12 cellular contexts compared by ENCODE assay signal in genomic region chr3:194322701-194323174, GRCh38. TPM values are rescaled to one million over a fixed set of nuclear protein-coding genes. Genes with fewer than 3 reads are reported as not detected.
DNase-seq lines count a peak whose midpoint lies in the region; ATAC-seq and TF ChIP-seq lines count a peak whose summit lies in the region.
"Had no signal": no experiment of that assay in that cellular context is flagged by ENCODE, and none has a peak within 500 bp of the region (broad histone marks: within the 10 kb centered on the region; RNA-seq: fewer than 3 reads in every experiment).

No MANE protein-coding gene starts in this region.

- H3K9me3 ChIP-seq in DND-41 (ENCODE audit: insufficient read depth, low read length, severe bottlenecking): peaks cover 10% of the 10 kb centered on the region
- H3K9me3 ChIP-seq: neutrophil had no signal

- H4K20me1 ChIP-seq in DND-41 (ENCODE audit: insufficient read depth, low read length): peaks cover 3% of the 10 kb centered on the region

- no peaks in the 10 kb centered on the region for H3K27me3 ChIP-seq in DND-41 (ENCODE audit: insufficient read depth, low read length, poor library complexity)

- no peak for TF ChIP-seq CTCF in DND-41 (IDR thresholded peaks at IDR 0.05; ENCODE audit: borderline replicate concordance, extremely low read depth, low read length, poor library complexity, severe bottlenecking)

- H3K4me3 ChIP-seq in DND-41 (ENCODE audit: low read depth in 1 of 2, low read length in 2 of 2): no peak overlapping the region
- H3K4me3 ChIP-seq: SK-N-MC, tibial artery had no signal

- H3K4me2 ChIP-seq in DND-41 (ENCODE audit: insufficient read depth, low read length): no peak overlapping the region

- H3K79me2 ChIP-seq in DND-41 (ENCODE audit: insufficient read depth, low read length): no peaks in the 10 kb centered on the region

- DNase-seq in A172 (ENCODE audit: low spot score) (peak; percentile 98), DND-41 (no peak), SW480 (ENCODE audit: low spot score) (peak; percentile 97), iris pigment epithelial cell (ENCODE audit: low read depth) (peak; percentile 68), inferior parietal cortex (ENCODE audit: extremely low spot score) (no peak), Right ventricle myocardium inferior (ENCODE audit: missing footprints) (no peak), pons (ENCODE audit: low spot score) (no peak)
- DNase-seq: cortex of kidney, tibial artery had no signal

- ATAC-seq in DND-41 (ENCODE audit: insufficient read depth, low read depth) (peak; percentile 20; the same call in 1 of the 3 replicates), HG03135 (IDR thresholded peaks at IDR 0.05; ENCODE audit: unreplicated experiment) (no peak), Right ventricle myocardium inferior (no peak)

- H3K27ac ChIP-seq in DND-41 (ENCODE audit: low read length): no peak overlapping the region
- H3K27ac ChIP-seq: neutrophil, SK-N-MC, tibial artery had no signal

- H3K4me1 ChIP-seq in DND-41 (ENCODE audit: insufficient read depth, low read length): no peaks in the 10 kb centered on the region

- intact Hi-C loops in Right ventricle myocardium inferior (cut with DNase I): loop anchor here (5.0 kb wide), 1 partner anchor 325 kb away; no protein-coding TSS in a partner anchor

- no peak overlapping the region for H2AFZ ChIP-seq in DND-41 (ENCODE audit: low read depth, low read length)

- H3K36me3 ChIP-seq in DND-41 (ENCODE audit: insufficient read depth, low read length): no peaks in the 10 kb centered on the region
- H3K36me3 ChIP-seq: neutrophil, tibial artery had no signal

- no peak overlapping the region for H3K9ac ChIP-seq in DND-41 (ENCODE audit: low read depth, low read length)

RNA-seq across cellular contexts. Expression of gene CPN2, which starts 28.4 kb away (rescaled TPM):
- 0.10 TPM in 1 of 2 replicates, not detected in the other for total RNA-seq in A172 (2014; rRNA removed; shearing (Covaris generic))
- 2.3 TPM for total RNA-seq in Right ventricle myocardium inferior

RNA-seq across cellular contexts. Expression of gene LRRC15, which starts 46.8 kb away (rescaled TPM):
- 33.3 and 47.7 TPM in 2 replicates for total RNA-seq in A172 (2014; rRNA removed; shearing (Covaris generic))
- total RNA-seq in Right ventricle myocardium inferior: 0.14 TPM

Comparison
In these comparisons a context has a peak if more than half of its experiments do, and no peak if none do; other contexts are left out.
1. DNase-seq: peak in A172 (single experiment), SW480 (single experiment) and iris pigment epithelial cell (single experiment); none in DND-41 (single experiment), inferior parietal cortex (single experiment), Right ventricle myocardium inferior (single experiment) and pons (single experiment).
2. RNA of gene LRRC15, which starts 46.8 kb away (total RNA-seq): 33.3 to 47.7 TPM in A172; 0.14 TPM in Right ventricle myocardium inferior (single experiment); every median in the first group is over 10 times any median in the second.